ENCODE assay signal across 4 cellular contexts in genomic region chrX:52909313-52909969, GRCh38. TPM values are rescaled to one million over a fixed set of nuclear protein-coding genes. Genes with fewer than 3 reads are reported as not detected.
"Had no signal": no experiment of that assay in that cellular context is flagged by ENCODE, and none has a peak within 500 bp of the region (broad histone marks: within the 10 kb centered on the region; RNA-seq: fewer than 3 reads in every experiment).

No MANE protein-coding gene starts in this region.

RNA-seq across cellular contexts. Expression of gene XAGE3, which starts 41.6 kb away (rescaled TPM):
- total RNA-seq: NCI-H460, PC-9, Right ventricle myocardium superior, SJSA1 had no signal
